15 cellular contexts compared by ENCODE assay signal in the genomic region with DNA sequence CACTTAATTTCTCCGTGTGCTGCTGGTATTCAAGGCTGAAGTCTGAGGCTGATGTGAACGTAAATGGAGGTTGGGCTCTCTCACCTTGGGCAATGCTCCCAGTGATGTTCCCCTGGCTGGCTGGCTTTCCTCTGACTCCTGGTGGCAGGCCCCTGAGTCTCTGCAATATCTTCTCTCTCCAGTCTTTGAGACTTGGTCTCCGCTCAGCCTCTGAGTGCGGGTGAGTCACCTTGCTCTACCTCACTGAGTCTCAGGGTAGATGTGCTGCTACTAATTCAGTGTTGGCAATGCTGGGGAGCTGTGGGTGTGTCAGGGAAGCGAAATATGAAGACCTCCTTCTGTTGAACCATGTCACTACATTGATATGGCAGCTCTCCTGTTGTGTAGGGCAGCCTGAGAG. TPM values are rescaled to one million over a fixed set of nuclear protein-coding genes. Genes with fewer than 3 reads are reported as not detected.
A peak's percentile ranks its signal among the peaks of the same experiment; 100 is the strongest.
DNase-seq lines count a peak whose midpoint lies in the region; ATAC-seq and TF ChIP-seq lines count a peak whose summit lies in the region.
"Had no signal": no experiment of that assay in that cellular context is flagged by ENCODE, and none has a peak within 500 bp of the region (broad histone marks: within the 10 kb centered on the region; RNA-seq: fewer than 3 reads in every experiment).

No MANE protein-coding gene starts in this region.

- H3K4me3 ChIP-seq in fibroblast of mammary gland (ENCODE audit: control insufficient read depth, low read depth, low read length): no peak overlapping the region
- H3K4me3 ChIP-seq: PC-9 had no signal

- TF ChIP-seq CTCF in fibroblast of mammary gland (conservative IDR thresholded peaks at IDR 0.05; ENCODE audit: control insufficient read depth, insufficient read depth, low read depth, low read length): no peak

- DNase-seq in HT1080 (ENCODE audit: low read depth) (peak; percentile 52), fibroblast of mammary gland (ENCODE audit: low read depth) (peak; percentile 45), NCI-H510A (lab: John Stamatoyannopoulos, UW) (no peak), occipital lobe (lab: John Stamatoyannopoulos, UW) (no peak)
- DNase-seq: CD4-positive, alpha-beta memory T cell; DND-41; H9; NCI-H1092; NCI-H2227 treated with DMSO at 0.1 percent for 48 hours; NCI-H69; PC-9 had no signal

- ATAC-seq in SK-N-SH treated with all-trans-retinoic acid at 6 μM for 48 hours (peak; percentile 58), GM19463 (IDR thresholded peaks at IDR 0.05; ENCODE audit: unreplicated experiment) (no peak)
- ATAC-seq: Right ventricle myocardium inferior had no signal

- H3K27ac ChIP-seq in temporal lobe (ENCODE audit: low read depth, low read length): peak overlapping the region; percentile 24
- H3K27ac ChIP-seq: PC-9 had no signal

TF ChIP-seq in SK-N-SH treated with all-trans-retinoic acid at 6 μM for 48 hours, 23 proteins besides CTCF, POLR2A, EP300 and RAD21:
- TF ChIP-seq SNAI2 (CRISPR knock-in tag; IDR thresholded peaks at IDR 0.05) (no peak), TCF4 (CRISPR knock-in tag; IDR thresholded peaks at IDR 0.05; ENCODE audit: borderline replicate concordance) (no peak), ZNF70 (CRISPR knock-in tag; IDR thresholded peaks at IDR 0.05) (no peak), ESRRG (CRISPR knock-in tag; IDR thresholded peaks at IDR 0.05) (no peak), ISL1 (CRISPR knock-in tag; IDR thresholded peaks at IDR 0.05) (no peak), PPARA (CRISPR knock-in tag; IDR thresholded peaks at IDR 0.05; ENCODE audit: borderline replicate concordance) (no peak), OSR1 (CRISPR knock-in tag; IDR thresholded peaks at IDR 0.05) (no peak), GLIS3 (CRISPR knock-in tag; IDR thresholded peaks at IDR 0.05) (no peak), TOX (CRISPR knock-in tag; IDR thresholded peaks at IDR 0.05; ENCODE audit: borderline replicate concordance) (no peak), ZNF565 (CRISPR knock-in tag; conservative IDR thresholded peaks at IDR 0.05; ENCODE audit: low read depth) (no peak), RARB (CRISPR knock-in tag; IDR thresholded peaks at IDR 0.05) (no peak)
- TF ChIP-seq, protein P1, sequence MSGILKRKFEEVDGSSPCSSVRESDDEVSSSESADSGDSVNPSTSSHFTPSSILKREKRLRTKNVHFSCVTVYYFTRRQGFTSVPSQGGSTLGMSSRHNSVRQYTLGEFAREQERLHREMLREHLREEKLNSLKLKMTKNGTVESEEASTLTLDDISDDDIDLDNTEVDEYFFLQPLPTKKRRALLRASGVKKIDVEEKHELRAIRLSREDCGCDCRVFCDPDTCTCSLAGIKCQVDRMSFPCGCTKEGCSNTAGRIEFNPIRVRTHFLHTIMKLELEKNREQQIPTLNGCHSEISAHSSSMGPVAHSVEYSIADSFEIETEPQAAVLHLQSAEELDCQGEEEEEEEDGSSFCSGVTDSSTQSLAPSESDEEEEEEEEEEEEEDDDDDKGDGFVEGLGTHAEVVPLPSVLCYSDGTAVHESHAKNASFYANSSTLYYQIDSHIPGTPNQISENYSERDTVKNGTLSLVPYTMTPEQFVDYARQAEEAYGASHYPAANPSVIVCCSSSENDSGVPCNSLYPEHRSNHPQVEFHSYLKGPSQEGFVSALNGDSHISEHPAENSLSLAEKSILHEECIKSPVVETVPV (CRISPR knock-in tag; IDR thresholded peaks at IDR 0.05): no peak
- TF ChIP-seq, protein P2, sequence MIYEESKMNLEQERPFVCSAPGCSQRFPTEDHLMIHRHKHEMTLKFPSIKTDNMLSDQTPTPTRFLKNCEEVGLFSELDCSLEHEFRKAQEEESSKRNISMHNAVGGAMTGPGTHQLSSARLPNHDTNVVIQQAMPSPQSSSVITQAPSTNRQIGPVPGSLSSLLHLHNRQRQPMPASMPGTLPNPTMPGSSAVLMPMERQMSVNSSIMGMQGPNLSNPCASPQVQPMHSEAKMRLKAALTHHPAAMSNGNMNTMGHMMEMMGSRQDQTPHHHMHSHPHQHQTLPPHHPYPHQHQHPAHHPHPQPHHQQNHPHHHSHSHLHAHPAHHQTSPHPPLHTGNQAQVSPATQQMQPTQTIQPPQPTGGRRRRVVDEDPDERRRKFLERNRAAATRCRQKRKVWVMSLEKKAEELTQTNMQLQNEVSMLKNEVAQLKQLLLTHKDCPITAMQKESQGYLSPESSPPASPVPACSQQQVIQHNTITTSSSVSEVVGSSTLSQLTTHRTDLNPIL (CRISPR knock-in tag; IDR thresholded peaks at IDR 0.05; ENCODE audit: low read depth): no peak
TF ChIP-seq in SK-N-SH treated with all-trans-retinoic acid at 6 μM for 48 hours: peak in this region for 0.

RNA-seq across cellular contexts. Expression of a gene that starts 31.3 kb away (rescaled TPM):
- 13.3 and 16.5 TPM in 2 replicates for total RNA-seq in HT1080 (2014; rRNA removed; shearing (Covaris generic))
- 8.1 and 8.7 TPM in 2 replicates for polyA plus RNA-seq in HT1080 (2015; cell fraction: cytosol; rRNA removed)
- polyA plus RNA-seq in HT1080 (2015; cell fraction: nucleus; rRNA removed): 12.9 and 14.2 TPM in 2 replicates
- total RNA-seq in temporal lobe: 6.6 TPM
- total RNA-seq in occipital lobe: 14.3 TPM

Comparison
In these comparisons a context has a peak if more than half of its experiments do, and no peak if none do; other contexts are left out.
1. DNase-seq: peak in HT1080 (single experiment) and fibroblast of mammary gland (single experiment); none in NCI-H510A (single experiment) and occipital lobe (single experiment).